Comparison of ENCODE assay signal across 22 cellular contexts in the genomic region with DNA sequence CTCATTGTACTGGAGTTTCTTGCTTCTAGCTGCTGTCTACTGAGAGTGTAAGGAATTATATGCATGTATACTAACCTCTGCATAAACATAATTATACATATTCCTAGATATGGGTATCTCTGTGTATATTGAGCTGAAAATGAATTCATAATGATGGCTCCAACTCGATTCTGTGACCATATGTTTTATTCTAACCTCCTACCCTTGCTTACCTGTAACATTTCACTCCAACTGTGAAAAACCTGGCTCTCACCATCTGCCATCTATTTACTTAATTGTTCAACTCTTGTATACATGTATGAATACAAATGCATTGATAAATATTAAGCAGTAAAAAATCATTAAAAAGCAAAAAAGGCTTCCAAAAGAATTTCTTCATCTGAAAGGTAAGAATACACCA.
DNase-seq lines count a peak whose midpoint lies in the region; ATAC-seq, FAIRE-seq and TF ChIP-seq lines count a peak whose summit lies in the region.
"Had no signal": no experiment of that assay in that cellular context is flagged by ENCODE, and none has a peak within 500 bp of the region (broad histone marks: within the 10 kb centered on the region; RNA-seq: fewer than 3 reads in every experiment).

No MANE protein-coding gene starts in this region.

- no peaks in the 10 kb centered on the region for H3K4me1 ChIP-seq in right cardiac atrium (ENCODE audit: control insufficient read depth, insufficient read depth, low read length)
- H3K4me1 ChIP-seq: BLaER1, Caco-2 had no signal

- ATAC-seq in right cardiac atrium = no peak
- ATAC-seq in HG02588 (IDR thresholded peaks at IDR 0.05; ENCODE audit: unreplicated experiment) = no peak
- ATAC-seq: CD8-positive, alpha-beta T cell; GM23338; HCT116 had no signal

- H3K4me3 ChIP-seq in right cardiac atrium (ENCODE audit: low read length) = no peak overlapping the region
- H3K4me3 ChIP-seq: BLaER1, GM23338 had no signal

- FAIRE-seq in D721Med (lab: Jason Lieb, UNC) = no peak
- FAIRE-seq: A204.1, G401.6, GM12892 had no signal

- DNase-seq in DMS53 (lab: John Stamatoyannopoulos, UW) = peak; percentile 1
- no peak for DNase-seq in DMS53 treated with DMSO at 0.1 percent for 48 hours (lab: John Stamatoyannopoulos, UW; ENCODE audit: unreplicated experiment)
- peak; percentile 91 for DNase-seq in G401 (ENCODE audit: low spot score)
- DNase-seq in NCI-H69 (lab: John Stamatoyannopoulos, UW) = peak; percentile 65
- DNase-seq in pons (ENCODE audit: low spot score) = peak; percentile 7
- DNase-seq in right cardiac atrium = no peak
- no peak for DNase-seq in D721Med (ENCODE audit: insufficient read length, low spot score)
- DNase-seq: Caco-2; CD4-positive, CD25-positive, alpha-beta regulatory T cell; CD8-positive, alpha-beta T cell; DMS153; DMS79 treated with DMSO at 0.1 percent for 48 hours; H9 had no signal

- intact Hi-C loops in right cardiac atrium (cut with DNase I) = no loop called here

- in situ Hi-C loops in G401 (cut with HindIII; ENCODE audit: low sequenced_read_pairs) = no loop called here

- no peaks in the 10 kb centered on the region for H3K27me3 ChIP-seq in right cardiac atrium (ENCODE audit: control insufficient read depth, insufficient read depth)
- H3K27me3 ChIP-seq: BLaER1 had no signal

- no peak for TF ChIP-seq CTCF in D721Med (IDR thresholded peaks at IDR 0.05; ENCODE audit: insufficient read depth, missing control alignments)

- H3K27ac ChIP-seq in right cardiac atrium (ENCODE audit: low read length) = no peak overlapping the region
- H3K27ac ChIP-seq: 22Rv1, BLaER1, C4-2B had no signal

- H3K9me3 ChIP-seq in right cardiac atrium (ENCODE audit: control insufficient read depth, low read length) = no peaks in the 10 kb centered on the region
- H3K9me3 ChIP-seq: BLaER1, Caco-2 had no signal

- WGBS in right cardiac atrium = 25% methylated on average over 1 of the region's 1 CpG

Comparison
In these comparisons a context has a peak if more than half of its experiments do, and no peak if none do; other contexts are left out.
1. DNase-seq: peak in DMS53 (single experiment), G401 (single experiment), NCI-H69 (single experiment) and pons (single experiment); none in DMS53 treated with DMSO at 0.1 percent for 48 hours (single experiment), right cardiac atrium (0 of 3) and D721Med (single experiment).